ENCODE assay signal across 8 cellular contexts in genomic region chr3:30605706-30606300, GRCh38. TPM values are rescaled to one million over a fixed set of nuclear protein-coding genes. Genes with fewer than 3 reads are reported as not detected.
A peak's percentile ranks its signal among the peaks of the same experiment; 100 is the strongest.
DNase-seq lines count a peak whose midpoint lies in the region; ATAC-seq and TF ChIP-seq lines count a peak whose summit lies in the region.

No MANE protein-coding gene starts in this region.

- peak overlapping the region; percentile 98 for H3K27ac Mint-ChIP-seq in T-helper 2 cell treated with Interferon-gamma antibody and Interleukin-4, amounts not matched to agents 5 μg/mL and 100 μg/mL, for 36 hours

- H3K36me3 ChIP-seq in ascending aorta (no peaks in the 10 kb centered on the region), suprapubic skin (no peaks in the 10 kb centered on the region)

- no peaks in the 10 kb centered on the region for H3K9me3 Mint-ChIP-seq in T-helper 2 cell treated with Interferon-gamma antibody and Interleukin-4, amounts not matched to agents 5 μg/mL and 100 μg/mL, for 36 hours

- H3K4me3 Mint-ChIP-seq in T-helper 2 cell treated with Interferon-gamma antibody and Interleukin-4, amounts not matched to agents 5 μg/mL and 100 μg/mL, for 36 hours = peak overlapping the region; percentile 96

- no peak for TF ChIP-seq POLR2A in suprapubic skin (IDR thresholded peaks at IDR 0.05)

- peaks cover 0 to 11% of the 10 kb centered on the region in 2 donors for H3K4me1 ChIP-seq in ascending aorta
- peaks cover 34% of the 10 kb centered on the region for H3K4me1 ChIP-seq in suprapubic skin

- no peaks in the 10 kb centered on the region for H3K9me3 ChIP-seq in ascending aorta
- H3K9me3 ChIP-seq in suprapubic skin = no peaks in the 10 kb centered on the region

- TF ChIP-seq EP300 in suprapubic skin (IDR thresholded peaks at IDR 0.05) = no peak

- TF ChIP-seq CTCF in ascending aorta (IDR thresholded peaks at IDR 0.05) (no peak), suprapubic skin (IDR thresholded peaks at IDR 0.05) (no peak)

- H3K4me1 Mint-ChIP-seq in T-helper 2 cell treated with Interferon-gamma antibody and Interleukin-4, amounts not matched to agents 5 μg/mL and 100 μg/mL, for 36 hours (ENCODE audit: low read depth) = peaks cover 57% of the 10 kb centered on the region

- no peak for DNase-seq in T-helper 2 cell treated with Interferon-gamma antibody and Interleukin-4, amounts not matched to agents 5 μg/mL and 100 μg/mL, for 36 hours (ENCODE audit: low spot score)
- DNase-seq in T-helper 2 cell = no peak
- no peak for DNase-seq in ascending aorta (ENCODE audit: low spot score in 2 of 2)
- DNase-seq in left lobe of liver (ENCODE audit: low spot score) = no peak
- no peak for DNase-seq in suprapubic skin (ENCODE audit: low spot score in 2 of 2)
- DNase-seq in NCI-H2196 (lab: John Stamatoyannopoulos, UW; ENCODE audit: unreplicated experiment) = no peak
- no peak for DNase-seq in activated CD4-positive, alpha-beta T cell treated with anti-CD3 and anti-CD28 coated beads, Interleukin-2, amount 50 U/mL, for 4 hours

- 26% methylated on average over 10 of the region's 10 CpGs for WGBS in suprapubic skin

- H3K27ac ChIP-seq in ascending aorta (peak overlapping the region; percentile 98), suprapubic skin (peak overlapping the region; percentile 99)

- no peaks in the 10 kb centered on the region for H3K27me3 Mint-ChIP-seq in T-helper 2 cell treated with Interferon-gamma antibody and Interleukin-4, amounts not matched to agents 5 μg/mL and 100 μg/mL, for 36 hours (ENCODE audit: low read depth)

- ATAC-seq in left lobe of liver (peak; percentile 23), GM19023 (IDR thresholded peaks at IDR 0.05; ENCODE audit: unreplicated experiment) (no peak)

- peak overlapping the region; percentile 90 to 93 for H3K4me3 ChIP-seq in ascending aorta
- peak overlapping the region; percentile 86 for H3K4me3 ChIP-seq in suprapubic skin

- H3K27me3 ChIP-seq in ascending aorta (no peaks in the 10 kb centered on the region), suprapubic skin (no peaks in the 10 kb centered on the region)

- peaks cover 21% of the 10 kb centered on the region for H3K36me3 Mint-ChIP-seq in T-helper 2 cell treated with Interferon-gamma antibody and Interleukin-4, amounts not matched to agents 5 μg/mL and 100 μg/mL, for 36 hours (ENCODE audit: low read depth)

- intact Hi-C loops in ascending aorta (cut with DNase I) = loop anchor here (2.0 to 5.0 kb wide), 7 partner anchors 53 to 264 kb away; no protein-coding TSS in a partner anchor

RNA-seq across cellular contexts. Expression of gene TGFBR2, which starts 0.6 kb away (rescaled TPM):
- 343 TPM for total RNA-seq in ascending aorta
- total RNA-seq in left lobe of liver = 26.9 TPM
- 10 to 100 TPM; 63.7 to 84.3 (median 83.3) TPM for total RNA-seq in suprapubic skin
